34 cellular contexts compared by ENCODE assay signal in the genomic region with DNA sequence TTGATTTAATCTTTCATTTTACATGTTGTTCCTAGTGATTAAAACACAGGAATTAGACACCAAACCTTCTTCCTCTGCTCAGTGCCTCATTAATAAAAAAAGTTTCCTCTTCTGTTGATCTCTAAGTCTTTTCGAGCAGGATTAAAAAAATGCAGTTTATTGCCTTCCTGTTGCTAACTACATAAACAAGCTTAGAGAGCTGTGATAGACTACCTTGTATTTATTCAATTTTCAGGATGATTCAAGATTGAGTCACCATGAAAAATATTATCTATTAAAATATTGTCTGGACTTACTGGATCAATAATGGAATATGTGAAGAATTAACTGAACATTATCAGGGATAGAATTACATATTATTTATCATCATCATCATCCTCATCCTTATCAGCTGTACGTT.
"Had no signal": no experiment of that assay in that cellular context is flagged by ENCODE, and none has a peak within 500 bp of the region (broad histone marks: within the 10 kb centered on the region; RNA-seq: fewer than 3 reads in every experiment).

No MANE protein-coding gene starts in this region.

- DNase-seq: Karpas-422, Kasumi-1, MG63, MM.1S, MV-4-11, NCI-H1048, NCI-H1092, NCI-H1092 treated with DMSO at 0.1 percent for 48 hours, NCI-H1105, NCI-H1105 treated with DMSO at 0.1 percent for 48 hours, NCI-H1417, NCI-H1417 treated with DMSO at 0.1 percent for 48 hours, NCI-H1436, NCI-H1436 treated with DMSO at 0.1 percent for 48 hours, NCI-H146, NCI-H1694, NCI-H1694 treated with DMSO at 0.1 percent for 48 hours, NCI-H187, NCI-H187 treated with DMSO at 0.1 percent for 48 hours, NCI-H1930, NCI-H2029, NCI-H2029 treated with DMSO at 0.1 percent for 48 hours, NCI-H2081, NCI-H2081 treated with DMSO at 0.1 percent for 48 hours, NCI-H2107, NCI-H2171, NCI-H2171 treated with DMSO at 0.1 percent for 48 hours, NCI-H2227 treated with DMSO at 0.1 percent for 48 hours, NCI-H226, NCI-H345, NCI-H446, NCI-H446 treated with DMSO at 0.1 percent for 48 hours, NCI-H510A, NCI-H510A treated with DMSO at 0.1 percent for 48 hours had no signal

- H3K9me3 ChIP-seq: MG63 had no signal

- H3K27me3 ChIP-seq: MG63 had no signal

- H3K4me3 ChIP-seq: MG63 had no signal

- H3K36me3 ChIP-seq: MG63 had no signal
